7 cellular contexts compared by ENCODE assay signal in the genomic region with DNA sequence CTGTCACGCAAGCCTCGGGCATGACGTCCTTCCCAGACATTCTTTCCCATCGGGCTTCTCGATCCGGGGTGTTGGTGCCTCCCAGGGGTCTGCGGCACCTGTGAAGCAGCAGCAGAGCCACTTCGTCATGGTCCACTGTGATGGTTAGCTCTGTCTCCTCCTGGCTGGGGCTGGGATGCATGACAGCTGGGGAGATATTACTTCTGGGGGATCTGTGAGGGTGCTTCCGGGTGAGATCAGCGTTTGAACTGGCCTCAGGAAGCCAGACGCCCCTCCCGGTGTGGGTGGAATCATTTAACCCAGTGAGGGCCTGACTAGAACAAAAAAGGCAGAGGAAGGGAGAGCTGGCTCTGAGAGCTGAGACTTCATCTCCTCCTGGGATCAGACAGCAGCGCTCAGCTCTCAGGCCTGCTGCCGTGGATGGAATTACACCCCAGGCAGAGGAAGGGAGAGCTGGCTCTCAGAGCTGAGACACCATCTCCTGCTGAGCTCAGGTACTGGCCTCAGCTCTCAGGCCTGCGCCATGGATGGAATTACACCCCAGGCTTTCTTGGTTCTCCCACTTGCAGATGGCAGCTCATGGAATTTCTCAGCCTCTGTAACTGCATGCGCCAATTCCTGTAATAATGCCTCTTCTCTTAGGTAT. TPM values are rescaled to one million over a fixed set of nuclear protein-coding genes. Genes with fewer than 3 reads are reported as not detected.
A peak's percentile ranks its signal among the peaks of the same experiment; 100 is the strongest.
DNase-seq lines count a peak whose midpoint lies in the region; ATAC-seq, FAIRE-seq and TF ChIP-seq lines count a peak whose summit lies in the region.
"Not testable (repeated sequence)": the region's sequence is repeated elsewhere in the genome, so short reads cannot be mapped to it uniquely, and the experiment has no call there.
"Had no signal": no experiment of that assay in that cellular context is flagged by ENCODE, and none has a peak within 500 bp of the region (broad histone marks: within the 10 kb centered on the region; RNA-seq: fewer than 3 reads in every experiment).

No MANE protein-coding gene starts in this region.

- TF ChIP-seq RAD21 in K562 (CRISPR knock-in tag; conservative IDR thresholded peaks at IDR 0.05 in 1 of 2, IDR thresholded peaks at IDR 0.05 in 1 of 2): not testable (repeated sequence)

- WGBS in K562 (ENCODE audit: insufficient coverage, low coverage, missing lambda C conversion rate): no CpG with 5 or more reads among the region's 16 CpGs
- WGBS in heart right ventricle, 2 donors: no CpG with 5 or more reads among the region's 16 CpGs
- no CpG with 5 or more reads among the region's 16 CpGs for WGBS in right cardiac atrium

- BruUV-seq in K562 (replicated peaks; lab: Mats Ljungman, UMichigan): not testable (repeated sequence)

- H3K9ac ChIP-seq in K562 (ENCODE audit: insufficient read depth in 1 of 2, low read depth in 2 of 2, low read length in 2 of 2): not testable (repeated sequence)

- not testable (repeated sequence) for H3K4me1 ChIP-seq in K562 (replicated peaks in 1 of 2; ENCODE audit: control insufficient read depth in 2 of 2, insufficient read depth in 2 of 2, low read length in 2 of 2); heart right ventricle; right cardiac atrium (ENCODE audit: control insufficient read depth, insufficient read depth, low read length); gastrocnemius medialis

- not testable (repeated sequence) for TF ChIP-seq POLR2A in K562 (conservative IDR thresholded peaks at IDR 0.05); gastrocnemius medialis (IDR thresholded peaks at IDR 0.05)

- H4K20me1 ChIP-seq in K562 (replicated peaks; ENCODE audit: control insufficient read depth, insufficient read depth, low read length): not testable (repeated sequence)

- CTCF ChIA-PET in K562 (lab: Yijun Ruan, JAX; ENCODE audit: low intra/inter-chr PET ratio): not testable (repeated sequence)

- H3K9me3 ChIP-seq in K562 (replicated peaks; ENCODE audit: control insufficient read depth, insufficient read depth, low read depth, low read length); heart right ventricle; right cardiac atrium (ENCODE audit: control insufficient read depth, low read length); gastrocnemius medialis: not testable (repeated sequence)

- ATAC-seq in K562 (peak; percentile 29; the same call in 1 of the 3 replicates), heart right ventricle (peak in 5 of 8 donors; percentile 39 to 65 (median 42)), left ventricle myocardium superior (peak; percentile 46), right cardiac atrium (peak; percentile 22 to 58), sciatic nerve (peak; percentile 73), gastrocnemius medialis (peak; percentile 73)

- not testable (repeated sequence) for H2AFZ ChIP-seq in K562 (ENCODE audit: low read depth, low read length)

- in situ Hi-C loops in K562 (cut with MboI); gastrocnemius medialis (cut with MboI; ENCODE audit: low sequenced_read_pairs in 4 of 4): not testable (repeated sequence)

- FAIRE-seq in K562 (lab: Jason Lieb, UNC): not testable (repeated sequence)

- H3K9me1 ChIP-seq in K562 (ENCODE audit: control insufficient read depth, insufficient read depth, low read length): not testable (repeated sequence)

- not testable (repeated sequence) for H3K4me2 ChIP-seq in K562 (ENCODE audit: insufficient read depth, low read length)

- H3K27me3 ChIP-seq in K562 (ENCODE audit: control insufficient read depth in 2 of 2, insufficient read depth in 2 of 2, low read length in 2 of 2); heart right ventricle; right cardiac atrium (ENCODE audit: control insufficient read depth, insufficient read depth); gastrocnemius medialis: not testable (repeated sequence)

- not testable (repeated sequence) for H3K79me2 ChIP-seq in K562 (ENCODE audit: control insufficient read depth, insufficient read depth, low read length)

- POLR2A ChIA-PET in K562 (lab: Yijun Ruan, JAX): not testable (repeated sequence)

- not testable (repeated sequence) for DNase-seq in K562 (ENCODE audit: extremely low read depth in 1 of 4, low spot score in 3 of 4); heart right ventricle; left ventricle myocardium superior; right cardiac atrium; sciatic nerve (ENCODE audit: low spot score); gastrocnemius medialis

- TF ChIP-seq EP300 in K562 (IDR thresholded peaks at IDR 0.05; ENCODE audit: low read length): not testable (repeated sequence)

- H3K36me3 ChIP-seq in K562 (ENCODE audit: control insufficient read depth, insufficient read depth, low read length); heart right ventricle; gastrocnemius medialis: not testable (repeated sequence)

- TF ChIP-seq CTCF in K562 (IDR thresholded peaks at IDR 0.05 in 2 of 3, conservative IDR thresholded peaks at IDR 0.05 in 1 of 3; ENCODE audit: insufficient read depth in 2 of 3, low read depth in 1 of 3, low read length in 3 of 3); heart right ventricle (IDR thresholded peaks at IDR 0.05); gastrocnemius medialis (IDR thresholded peaks at IDR 0.05 in 4 of 5, conservative IDR thresholded peaks at IDR 0.05 in 1 of 5): not testable (repeated sequence)

- H3K27ac ChIP-seq in K562 (ENCODE audit: extremely low read depth, low read depth, low read length); heart right ventricle; right cardiac atrium (ENCODE audit: low read length); gastrocnemius medialis: not testable (repeated sequence)

- intact Hi-C loops in K562 (cut with micrococcal nuclease); heart right ventricle (cut with DNase I); left ventricle myocardium superior (cut with micrococcal nuclease); right cardiac atrium (cut with DNase I); sciatic nerve (cut with DNase I); gastrocnemius medialis (cut with DNase I; ENCODE audit: low total_unique reads): not testable (repeated sequence)

- not testable (repeated sequence) for H3K4me3 ChIP-seq in K562; heart right ventricle; right cardiac atrium (ENCODE audit: low read length); gastrocnemius medialis

RNA-seq across cellular contexts. Expression of a gene that starts 44.8 kb away (rescaled TPM):
- total RNA-seq in K562 (2011; cell fraction: chromatin; rRNA removed; ENCODE audit: low replicate concordance): 13.8 and 14.0 TPM in 2 replicates
- 5.0 and 7.2 TPM in 2 replicates for total RNA-seq in K562 (2011; cell fraction: nucleolus; rRNA removed)
- 3.4 and 5.4 TPM in 2 replicates for total RNA-seq in K562 (2011; cell fraction: nucleoplasm; rRNA removed)
- total RNA-seq in K562 (2014; rRNA removed): 0.33 and 0.45 TPM in 2 replicates
- total RNA-seq in K562 (2014; rRNA removed; fragmentation: Illumina TruSeq; extraction: Trizol): 0.80 and 1.8 TPM in 2 replicates
- 0.98 TPM in 1 of 2 replicates, not detected in the other for total RNA-seq in K562 (2015; rRNA removed; fragmentation: Illumina TruSeq; extraction: Trizol)
- total RNA-seq in K562 (2021): 4.3 TPM in 2 replicates
- polyA plus RNA-seq in K562 (2011; rRNA removed): 1.3 and 2.7 TPM in 2 replicates
- polyA plus RNA-seq in K562 (2011; cell fraction: cytosol; rRNA removed): 0.04 and 0.25 TPM in 2 replicates
- 2.4 and 2.5 TPM in 2 replicates for polyA plus RNA-seq in K562 (2011; cell fraction: nucleus; rRNA removed)
- polyA plus RNA-seq in K562 (2012): 0.03 and 0.97 TPM in 2 replicates
- 1.5 and 1.8 TPM in 2 replicates for polyA plus RNA-seq in K562 (2014; fragmentation: Illumina TruSeq; extraction: Trizol)
- not detected for polyA plus RNA-seq in K562 (2014; fragmentation: Nextera tagmentation; extraction: Ambion mirVana)
- 0.66 and 1.8 TPM in 2 replicates for polyA plus RNA-seq in K562 (2014; rRNA removed)
- 2.2 TPM in 1 of 2 replicates, not detected in the other for polyA minus RNA-seq in K562 (2011; rRNA and poly(A)+ RNA removed)
- polyA minus RNA-seq in K562 (2011; cell fraction: cytosol; rRNA and poly(A)+ RNA removed): 1.3 and 11.5 TPM in 2 replicates
- 2.2 and 3.3 TPM in 2 replicates for polyA minus RNA-seq in K562 (2011; cell fraction: nucleus; rRNA and poly(A)+ RNA removed)
- 100 to 1,000 TPM in 1 of 10 donors, 10 to 100 TPM in 7, 1 to 10 TPM in 2; 4.3 to 109 (median 21.9) TPM for total RNA-seq in heart right ventricle
- 1 to 10 TPM; 3.1 to 3.3 TPM for polyA plus RNA-seq in heart right ventricle
- total RNA-seq in left ventricle myocardium superior: 8.0 TPM
- 10 to 100 TPM; 13.0 to 63.9 (median 19.4) TPM for total RNA-seq in right cardiac atrium
- 7.7 TPM for polyA plus RNA-seq in right cardiac atrium
- 59.9 TPM for total RNA-seq in sciatic nerve
- 10 to 100 TPM in 1 of 4 donors, 1 to 10 TPM in 2, under 1 TPM in 1; 0.36 to 12.8 (median 1.9) TPM for total RNA-seq in gastrocnemius medialis
- polyA plus RNA-seq: CD4-positive, alpha-beta memory T cell had no signal
